In genomic region chr1:120142512-120143263, GRCh38 we compare ENCODE assay signal across 8 cellular contexts. TPM values are rescaled to one million over a fixed set of nuclear protein-coding genes. Genes with fewer than 3 reads are reported as not detected.
DNase-seq lines count a peak whose midpoint lies in the region; ATAC-seq and TF ChIP-seq lines count a peak whose summit lies in the region.
"Not testable (repeated sequence)": the region's sequence is repeated elsewhere in the genome, so short reads cannot be mapped to it uniquely, and the experiment has no call there.

No MANE protein-coding gene starts in this region.

- H3K4me1 ChIP-seq in SJSA1 (replicated peaks); neutrophil (ENCODE audit: control insufficient read depth in 1 of 2, insufficient read depth in 1 of 2, low read depth in 1 of 2, low read length in 1 of 2): not testable (repeated sequence)

- peak; percentile 88 for DNase-seq in ELR (ENCODE audit: low read depth)
- peak; percentile 79 to 80 for DNase-seq in SJSA1 (ENCODE audit: low read depth in 1 of 2, low spot score in 2 of 2)
- DNase-seq in activated T-cell treated with anti-CD3 and anti-CD28 coated beads for 4 hours: peak; percentile 28
- DNase-seq in stimulated activated CD8-positive, alpha-beta memory T cell treated with anti-CD3 and anti-CD28 coated beads, Interleukin-7, amount 100 ng/mL, for 48 hours (ENCODE audit: extremely low read depth in 1 of 2, low read depth in 1 of 2): peak; percentile 39 to 63

- not testable (repeated sequence) for H3K27me3 ChIP-seq in SJSA1 (replicated peaks); neutrophil

- not testable (repeated sequence) for H3K4me3 ChIP-seq in SJSA1
- H3K4me3 ChIP-seq in neutrophil (ENCODE audit: low read depth in 1 of 2, low read length in 1 of 2): peak overlapping the region in 1 of 2 experiments; percentile 31

- H3K27ac ChIP-seq in SJSA1 (peak overlapping the region; percentile 72), neutrophil (peak overlapping the region; percentile 27)

- H3K9me3 ChIP-seq in SJSA1 (replicated peaks); neutrophil: not testable (repeated sequence)

- TF ChIP-seq CTCF in neutrophil (IDR thresholded peaks at IDR 0.05): not testable (repeated sequence)

- ATAC-seq in GM21526 (IDR thresholded peaks at IDR 0.05; ENCODE audit: low FRiP score, unreplicated experiment) (peak; percentile 96), HG03432 (IDR thresholded peaks at IDR 0.05; ENCODE audit: unreplicated experiment) (peak; percentile 99), esophagus mucosa (peak; percentile 47)

- H3K36me3 ChIP-seq in SJSA1, neutrophil: not testable (repeated sequence)

RNA-seq across cellular contexts. Expression of gene SEC22B, which starts 33.6 kb away (rescaled TPM):
- total RNA-seq in SJSA1 (2014; rRNA removed; shearing (Covaris generic)): 31.0 and 40.8 TPM in 2 replicates
- total RNA-seq in esophagus mucosa: 8.9 TPM

Comparison
In these comparisons a context has a peak if more than half of its experiments do, and no peak if none do; other contexts are left out.
1. DNase-seq: peak in every context shown above with its lines; median percentile 88 in ELR; 80 in SJSA1; 51 in stimulated activated CD8-positive, alpha-beta memory T cell treated with anti-CD3 and anti-CD28 coated beads, Interleukin-7, amount 100 ng/mL, for 48 hours; 28 in activated T-cell treated with anti-CD3 and anti-CD28 coated beads for 4 hours.
2. ATAC-seq: peak in every context shown above with its lines; median percentile 99 in HG03432; 96 in GM21526; 47 in esophagus mucosa.